Comparison of ENCODE assay signal across 1 cellular context in the genomic region with DNA sequence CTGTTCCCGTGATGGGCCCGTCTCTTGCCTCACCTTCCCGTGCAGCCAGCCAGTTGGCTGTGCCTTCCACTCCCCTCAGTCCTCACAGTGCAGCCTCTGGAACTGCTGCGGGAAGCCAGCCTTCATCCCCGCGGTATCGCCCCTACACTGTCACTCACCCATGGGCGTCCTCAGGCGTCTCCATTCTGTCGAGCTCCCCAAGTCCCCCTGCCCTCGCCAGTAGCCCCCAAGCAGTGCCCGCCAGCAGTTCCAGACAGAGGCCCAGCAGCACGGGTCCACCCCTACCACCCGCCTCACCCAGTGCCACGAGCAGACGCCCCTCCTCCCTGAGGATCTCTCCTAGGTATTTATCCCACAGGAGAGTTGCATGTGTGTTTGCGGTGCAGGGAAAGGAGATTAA.
TF ChIP-seq lines count a peak whose summit lies in the region.

No MANE protein-coding gene starts in this region.

TF ChIP-seq in WTC11, 78 proteins besides CTCF, POLR2A, EP300 and RAD21 (continued from another document):
- TF ChIP-seq, protein P1, sequence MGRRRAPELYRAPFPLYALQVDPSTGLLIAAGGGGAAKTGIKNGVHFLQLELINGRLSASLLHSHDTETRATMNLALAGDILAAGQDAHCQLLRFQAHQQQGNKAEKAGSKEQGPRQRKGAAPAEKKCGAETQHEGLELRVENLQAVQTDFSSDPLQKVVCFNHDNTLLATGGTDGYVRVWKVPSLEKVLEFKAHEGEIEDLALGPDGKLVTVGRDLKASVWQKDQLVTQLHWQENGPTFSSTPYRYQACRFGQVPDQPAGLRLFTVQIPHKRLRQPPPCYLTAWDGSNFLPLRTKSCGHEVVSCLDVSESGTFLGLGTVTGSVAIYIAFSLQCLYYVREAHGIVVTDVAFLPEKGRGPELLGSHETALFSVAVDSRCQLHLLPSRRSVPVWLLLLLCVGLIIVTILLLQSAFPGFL (CRISPR knock-in tag; IDR thresholded peaks at IDR 0.05; ENCODE audit: borderline replicate concordance): no peak
- TF ChIP-seq, protein P2, sequence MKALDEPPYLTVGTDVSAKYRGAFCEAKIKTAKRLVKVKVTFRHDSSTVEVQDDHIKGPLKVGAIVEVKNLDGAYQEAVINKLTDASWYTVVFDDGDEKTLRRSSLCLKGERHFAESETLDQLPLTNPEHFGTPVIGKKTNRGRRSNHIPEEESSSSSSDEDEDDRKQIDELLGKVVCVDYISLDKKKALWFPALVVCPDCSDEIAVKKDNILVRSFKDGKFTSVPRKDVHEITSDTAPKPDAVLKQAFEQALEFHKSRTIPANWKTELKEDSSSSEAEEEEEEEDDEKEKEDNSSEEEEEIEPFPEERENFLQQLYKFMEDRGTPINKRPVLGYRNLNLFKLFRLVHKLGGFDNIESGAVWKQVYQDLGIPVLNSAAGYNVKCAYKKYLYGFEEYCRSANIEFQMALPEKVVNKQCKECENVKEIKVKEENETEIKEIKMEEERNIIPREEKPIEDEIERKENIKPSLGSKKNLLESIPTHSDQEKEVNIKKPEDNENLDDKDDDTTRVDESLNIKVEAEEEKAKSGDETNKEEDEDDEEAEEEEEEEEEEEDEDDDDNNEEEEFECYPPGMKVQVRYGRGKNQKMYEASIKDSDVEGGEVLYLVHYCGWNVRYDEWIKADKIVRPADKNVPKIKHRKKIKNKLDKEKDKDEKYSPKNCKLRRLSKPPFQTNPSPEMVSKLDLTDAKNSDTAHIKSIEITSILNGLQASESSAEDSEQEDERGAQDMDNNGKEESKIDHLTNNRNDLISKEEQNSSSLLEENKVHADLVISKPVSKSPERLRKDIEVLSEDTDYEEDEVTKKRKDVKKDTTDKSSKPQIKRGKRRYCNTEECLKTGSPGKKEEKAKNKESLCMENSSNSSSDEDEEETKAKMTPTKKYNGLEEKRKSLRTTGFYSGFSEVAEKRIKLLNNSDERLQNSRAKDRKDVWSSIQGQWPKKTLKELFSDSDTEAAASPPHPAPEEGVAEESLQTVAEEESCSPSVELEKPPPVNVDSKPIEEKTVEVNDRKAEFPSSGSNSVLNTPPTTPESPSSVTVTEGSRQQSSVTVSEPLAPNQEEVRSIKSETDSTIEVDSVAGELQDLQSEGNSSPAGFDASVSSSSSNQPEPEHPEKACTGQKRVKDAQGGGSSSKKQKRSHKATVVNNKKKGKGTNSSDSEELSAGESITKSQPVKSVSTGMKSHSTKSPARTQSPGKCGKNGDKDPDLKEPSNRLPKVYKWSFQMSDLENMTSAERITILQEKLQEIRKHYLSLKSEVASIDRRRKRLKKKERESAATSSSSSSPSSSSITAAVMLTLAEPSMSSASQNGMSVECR (CRISPR knock-in tag; IDR thresholded peaks at IDR 0.05; ENCODE audit: borderline replicate concordance): no peak
- no peak for TF ChIP-seq TCF7 (CRISPR knock-in tag; IDR thresholded peaks at IDR 0.05; ENCODE audit: low read depth)
- no peak for TF ChIP-seq RORB (CRISPR knock-in tag; IDR thresholded peaks at IDR 0.05)
- TF ChIP-seq, protein P3, sequence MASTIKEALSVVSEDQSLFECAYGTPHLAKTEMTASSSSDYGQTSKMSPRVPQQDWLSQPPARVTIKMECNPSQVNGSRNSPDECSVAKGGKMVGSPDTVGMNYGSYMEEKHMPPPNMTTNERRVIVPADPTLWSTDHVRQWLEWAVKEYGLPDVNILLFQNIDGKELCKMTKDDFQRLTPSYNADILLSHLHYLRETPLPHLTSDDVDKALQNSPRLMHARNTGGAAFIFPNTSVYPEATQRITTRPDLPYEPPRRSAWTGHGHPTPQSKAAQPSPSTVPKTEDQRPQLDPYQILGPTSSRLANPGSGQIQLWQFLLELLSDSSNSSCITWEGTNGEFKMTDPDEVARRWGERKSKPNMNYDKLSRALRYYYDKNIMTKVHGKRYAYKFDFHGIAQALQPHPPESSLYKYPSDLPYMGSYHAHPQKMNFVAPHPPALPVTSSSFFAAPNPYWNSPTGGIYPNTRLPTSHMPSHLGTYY (CRISPR knock-in tag; IDR thresholded peaks at IDR 0.05): no peak
TF ChIP-seq in WTC11: peak in this region for 0.
